Comparison of ENCODE assay signal across 1 cellular context in genomic region chrX:40298569-40298968, GRCh38.
TF ChIP-seq lines count a peak whose summit lies in the region.

No MANE protein-coding gene starts in this region.

TF ChIP-seq in GM23338, 12 proteins besides CTCF, POLR2A, EP300 and RAD21 (continued from another document):
- no peak for TF ChIP-seq ZNF462 (CRISPR knock-in tag; IDR thresholded peaks at IDR 0.05)
- TF ChIP-seq NANOG (IDR thresholded peaks at IDR 0.05; ENCODE audit: borderline replicate concordance) = no peak
- TF ChIP-seq ETS1 (IDR thresholded peaks at IDR 0.05) = no peak
